Comparison of ENCODE assay signal across 22 cellular contexts in the genomic region with DNA sequence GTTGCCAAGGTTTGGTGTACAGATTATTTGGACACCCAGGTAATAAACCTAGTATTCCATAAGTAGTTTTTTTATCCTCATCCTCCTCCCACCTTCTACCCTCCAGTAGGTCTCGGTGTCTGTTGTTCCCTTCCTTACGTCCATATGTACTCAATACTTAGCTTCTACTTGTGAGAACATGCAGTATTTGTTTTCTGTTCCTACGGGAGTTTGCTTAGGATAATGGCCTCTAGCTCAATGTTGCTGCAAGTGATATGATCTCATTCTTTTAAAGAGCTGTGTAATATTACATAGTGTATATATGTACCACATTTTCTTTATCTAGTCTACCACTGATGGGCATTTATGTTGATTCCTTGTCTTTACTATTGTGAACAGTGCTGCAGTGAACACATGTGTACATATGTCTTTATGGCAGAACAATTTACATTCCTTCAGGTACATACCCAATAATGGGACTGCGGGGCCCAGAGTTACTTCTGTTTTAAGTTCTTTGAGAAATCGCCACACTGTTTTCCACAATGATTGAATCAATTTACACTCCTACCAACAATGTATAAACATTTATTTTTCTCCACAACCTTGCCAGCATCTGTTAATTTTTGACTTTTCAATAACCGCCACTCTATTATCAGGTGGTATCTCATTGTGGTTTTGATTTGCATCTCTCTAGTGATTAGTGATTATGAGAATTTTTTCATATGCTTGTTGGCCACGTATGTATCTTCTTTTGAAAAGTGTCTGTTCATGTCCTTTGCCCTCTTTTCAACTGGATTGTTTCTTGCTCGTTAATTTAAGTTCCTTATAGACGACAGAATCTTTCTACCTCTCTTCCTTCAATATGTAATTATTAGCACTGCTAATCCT.
DNase-seq lines count a peak whose midpoint lies in the region; ATAC-seq, FAIRE-seq and TF ChIP-seq lines count a peak whose summit lies in the region.
"Had no signal": no experiment of that assay in that cellular context is flagged by ENCODE, and none has a peak within 500 bp of the region (broad histone marks: within the 10 kb centered on the region; RNA-seq: fewer than 3 reads in every experiment).

No MANE protein-coding gene starts in this region.

- H3K27me3 Mint-ChIP-seq in CD4-positive, CD25-positive, alpha-beta regulatory T cell: no peaks in the 10 kb centered on the region
- H3K27me3 Mint-ChIP-seq: activated B cell treated with CpG ODN at 0.5 μM for 24 hours; activated naive CD8-positive, alpha-beta T cell treated with anti-CD3 and anti-CD28 coated beads, Interleukin-2, amount 10 ng/mL, durations not matched to agents 7 days and 5 days; dendritic cell treated with granulocyte-macrophage colony-stimulating factor and Interleukin-4, amounts not matched to agents 40 ng/mL and 50 ng/mL, for 4 days had no signal

- no peak for ATAC-seq in CD4-positive, CD25-positive, alpha-beta regulatory T cell (ENCODE audit: low read depth in 2 of 2)
- ATAC-seq in gastroesophageal sphincter: no peak
- ATAC-seq: activated CD8-positive, alpha-beta T cell treated with anti-CD3 and anti-CD28 coated beads, Interleukin-2, amount 10 ng/mL, durations not matched to agents 7 days and 5 days; activated T-cell treated with anti-CD3 and anti-CD28 coated beads, Interleukin-2, amount 50 U/mL, for 72 hours; CD8-positive, alpha-beta T cell; sciatic nerve had no signal

- H3K4me3 Mint-ChIP-seq in CD4-positive, CD25-positive, alpha-beta regulatory T cell: peak overlapping the region in 2 of 4 donors; percentile 1 to 35
- H3K4me3 Mint-ChIP-seq: activated B cell treated with CpG ODN at 0.5 μM for 24 hours; activated CD8-positive, alpha-beta T cell treated with anti-CD3 and anti-CD28 coated beads, Interleukin-2, amount 10 ng/mL, durations not matched to agents 7 days and 5 days; activated naive CD8-positive, alpha-beta T cell treated with anti-CD3 and anti-CD28 coated beads, Interleukin-2, amount 10 ng/mL, durations not matched to agents 7 days and 5 days; activated T-cell treated with anti-CD3 and anti-CD28 coated beads, Interleukin-2, amount 50 U/mL, for 72 hours; CD8-positive, alpha-beta T cell; dendritic cell treated with granulocyte-macrophage colony-stimulating factor and Interleukin-4, amounts not matched to agents 40 ng/mL and 50 ng/mL, for 4 days had no signal

- H3K4me1 Mint-ChIP-seq in CD4-positive, CD25-positive, alpha-beta regulatory T cell: peaks cover 21 to 35% (median 23%) of the 10 kb centered on the region in 4 donors
- H3K4me1 Mint-ChIP-seq: activated naive CD8-positive, alpha-beta T cell treated with anti-CD3 and anti-CD28 coated beads, Interleukin-2, amount 10 ng/mL, durations not matched to agents 7 days and 5 days had no signal

- H3K27ac ChIP-seq in CD4-positive, CD25-positive, alpha-beta regulatory T cell (ENCODE audit: insufficient read depth, low read length, poor library complexity, severe bottlenecking): no peak overlapping the region
- H3K27ac ChIP-seq in epithelial cell of prostate (no peak overlapping the region), gastroesophageal sphincter (no peak overlapping the region)
- H3K27ac ChIP-seq: brain microvascular endothelial cell, SJSA1 had no signal

- TF ChIP-seq POLR2A in gastroesophageal sphincter (IDR thresholded peaks at IDR 0.05): no peak

- H3K9me3 Mint-ChIP-seq in CD4-positive, CD25-positive, alpha-beta regulatory T cell: no peaks in the 10 kb centered on the region
- H3K9me3 Mint-ChIP-seq: activated B cell treated with CpG ODN at 0.5 μM for 24 hours; activated naive CD8-positive, alpha-beta T cell treated with anti-CD3 and anti-CD28 coated beads, Interleukin-2, amount 10 ng/mL, durations not matched to agents 7 days and 5 days; activated T-cell treated with anti-CD3 and anti-CD28 coated beads, Interleukin-2, amount 50 U/mL, for 72 hours; CD8-positive, alpha-beta T cell; dendritic cell treated with granulocyte-macrophage colony-stimulating factor and Interleukin-4, amounts not matched to agents 40 ng/mL and 50 ng/mL, for 4 days had no signal

- H3K36me3 Mint-ChIP-seq in CD4-positive, CD25-positive, alpha-beta regulatory T cell: peaks cover 29% of the 10 kb centered on the region

- peak overlapping the region; percentile 33 for H3K4me3 ChIP-seq in CD4-positive, CD25-positive, alpha-beta regulatory T cell (ENCODE audit: low read depth, low read length)
- H3K4me3 ChIP-seq in LNCaP clone FGC (ENCODE audit: low read depth, low read length): no peak overlapping the region
- no peak overlapping the region for H3K4me3 ChIP-seq in gastroesophageal sphincter
- H3K4me3 ChIP-seq: SJSA1 had no signal

- peak in 1 of 3 donors; percentile 10 for DNase-seq in CD4-positive, CD25-positive, alpha-beta regulatory T cell
- DNase-seq in GM19239 (ENCODE audit: insufficient read length, low spot score): no peak
- DNase-seq in LNCaP clone FGC (ENCODE audit: low read depth): peak; percentile 55
- peak; percentile 10 for DNase-seq in epithelial cell of prostate (ENCODE audit: low read depth, low spot score)
- no peak for DNase-seq in NCI-H146 treated with DMSO at 0.1 percent for 48 hours (lab: John Stamatoyannopoulos, UW; ENCODE audit: unreplicated experiment)
- DNase-seq in DMS 273 (lab: John Stamatoyannopoulos, UW; ENCODE audit: unreplicated experiment): no peak
- DNase-seq in activated gamma-delta T cell (lab: John Stamatoyannopoulos, UW): no peak
- DNase-seq: activated B cell treated with CpG ODN at 0.5 μM for 24 hours; activated CD8-positive, alpha-beta T cell treated with anti-CD3 and anti-CD28 coated beads, Interleukin-2, amount 10 ng/mL, durations not matched to agents 7 days and 5 days; activated naive CD8-positive, alpha-beta T cell treated with anti-CD3 and anti-CD28 coated beads, Interleukin-2, amount 10 ng/mL, durations not matched to agents 7 days and 5 days; activated T-cell treated with anti-CD3 and anti-CD28 coated beads, Interleukin-2, amount 50 U/mL, for 72 hours; brain microvascular endothelial cell; CD8-positive, alpha-beta T cell; NCI-H2081; NCI-H524 treated with DMSO at 0.1 percent for 48 hours; occipital lobe; stimulated activated naive CD4-positive, alpha-beta T cell treated with Interleukin-2 at 50 U/mL for 16 hours; trophoblast cell had no signal

- peaks cover 4% of the 10 kb centered on the region for H3K4me1 ChIP-seq in CD4-positive, CD25-positive, alpha-beta regulatory T cell (ENCODE audit: control insufficient read depth, insufficient read depth, low read length, poor library complexity, severe bottlenecking)
- H3K4me1 ChIP-seq in gastroesophageal sphincter: no peaks in the 10 kb centered on the region
- H3K4me1 ChIP-seq: SJSA1 had no signal

- no peaks in the 10 kb centered on the region for H3K27me3 ChIP-seq in CD4-positive, CD25-positive, alpha-beta regulatory T cell (ENCODE audit: control insufficient read depth, insufficient read depth, low read length)
- no peaks in the 10 kb centered on the region for H3K27me3 ChIP-seq in gastroesophageal sphincter
- H3K27me3 ChIP-seq: brain microvascular endothelial cell, SJSA1 had no signal

- H3K9me3 ChIP-seq in CD4-positive, CD25-positive, alpha-beta regulatory T cell (ENCODE audit: control insufficient read depth in 2 of 2, low read length in 2 of 2): no peaks in the 10 kb centered on the region
- no peaks in the 10 kb centered on the region for H3K9me3 ChIP-seq in gastroesophageal sphincter
- H3K9me3 ChIP-seq: SJSA1 had no signal

- peak; percentile 81 for FAIRE-seq in GM19239 (lab: Jason Lieb, UNC)

- TF ChIP-seq CTCF in LNCaP clone FGC (IDR thresholded peaks at IDR 0.05; ENCODE audit: control insufficient read depth, extremely low read depth, insufficient read depth) (no peak), gastroesophageal sphincter (IDR thresholded peaks at IDR 0.05) (no peak)

- 92% methylated on average over 9 of the region's 9 CpGs for WGBS in gastroesophageal sphincter (ENCODE audit: low coverage in 1 of 2), 2 donors

- H3K27ac Mint-ChIP-seq in CD4-positive, CD25-positive, alpha-beta regulatory T cell: peak overlapping the region in 2 of 3 donors; percentile 21 to 28
- H3K27ac Mint-ChIP-seq: activated B cell treated with CpG ODN at 0.5 μM for 24 hours; activated CD8-positive, alpha-beta T cell treated with anti-CD3 and anti-CD28 coated beads, Interleukin-2, amount 10 ng/mL, durations not matched to agents 7 days and 5 days; activated naive CD8-positive, alpha-beta T cell treated with anti-CD3 and anti-CD28 coated beads, Interleukin-2, amount 10 ng/mL, durations not matched to agents 7 days and 5 days; activated T-cell treated with anti-CD3 and anti-CD28 coated beads, Interleukin-2, amount 50 U/mL, for 72 hours; dendritic cell treated with granulocyte-macrophage colony-stimulating factor and Interleukin-4, amounts not matched to agents 40 ng/mL and 50 ng/mL, for 4 days had no signal

- peaks cover 18% of the 10 kb centered on the region for H3K36me3 ChIP-seq in CD4-positive, CD25-positive, alpha-beta regulatory T cell (ENCODE audit: control insufficient read depth, insufficient read depth, low read length)
- H3K36me3 ChIP-seq in gastroesophageal sphincter: peaks cover 0 to 25% of the 10 kb centered on the region in 2 donors
- H3K36me3 ChIP-seq: SJSA1 had no signal

- TF ChIP-seq EP300 in gastroesophageal sphincter (IDR thresholded peaks at IDR 0.05): no peak

Comparison
In these comparisons a context has a peak if more than half of its experiments do, and no peak if none do; other contexts are left out.
1. DNase-seq: peak in LNCaP clone FGC (single experiment) and epithelial cell of prostate (single experiment); none in GM19239 (single experiment), NCI-H146 treated with DMSO at 0.1 percent for 48 hours (single experiment), DMS 273 (single experiment) and activated gamma-delta T cell (single experiment).